ENCODE assay signal across 1 cellular context in genomic region chr12:88308825-88309224, GRCh38.
TF ChIP-seq lines count a peak whose summit lies in the region.

No MANE protein-coding gene starts in this region.

TF ChIP-seq in endothelial cell of umbilical vein, 7 proteins besides CTCF, POLR2A, EP300 and RAD21 (continued from another document):
- TF ChIP-seq FOS (IDR thresholded peaks at IDR 0.05; ENCODE audit: borderline replicate concordance, insufficient read depth, low read length) (peak; percentile 66), MAX (IDR thresholded peaks at IDR 0.05; ENCODE audit: insufficient read depth, insufficient read length) (no peak)
TF ChIP-seq in endothelial cell of umbilical vein: peak in this region for 2.
